8 cellular contexts compared by ENCODE assay signal in the genomic region with DNA sequence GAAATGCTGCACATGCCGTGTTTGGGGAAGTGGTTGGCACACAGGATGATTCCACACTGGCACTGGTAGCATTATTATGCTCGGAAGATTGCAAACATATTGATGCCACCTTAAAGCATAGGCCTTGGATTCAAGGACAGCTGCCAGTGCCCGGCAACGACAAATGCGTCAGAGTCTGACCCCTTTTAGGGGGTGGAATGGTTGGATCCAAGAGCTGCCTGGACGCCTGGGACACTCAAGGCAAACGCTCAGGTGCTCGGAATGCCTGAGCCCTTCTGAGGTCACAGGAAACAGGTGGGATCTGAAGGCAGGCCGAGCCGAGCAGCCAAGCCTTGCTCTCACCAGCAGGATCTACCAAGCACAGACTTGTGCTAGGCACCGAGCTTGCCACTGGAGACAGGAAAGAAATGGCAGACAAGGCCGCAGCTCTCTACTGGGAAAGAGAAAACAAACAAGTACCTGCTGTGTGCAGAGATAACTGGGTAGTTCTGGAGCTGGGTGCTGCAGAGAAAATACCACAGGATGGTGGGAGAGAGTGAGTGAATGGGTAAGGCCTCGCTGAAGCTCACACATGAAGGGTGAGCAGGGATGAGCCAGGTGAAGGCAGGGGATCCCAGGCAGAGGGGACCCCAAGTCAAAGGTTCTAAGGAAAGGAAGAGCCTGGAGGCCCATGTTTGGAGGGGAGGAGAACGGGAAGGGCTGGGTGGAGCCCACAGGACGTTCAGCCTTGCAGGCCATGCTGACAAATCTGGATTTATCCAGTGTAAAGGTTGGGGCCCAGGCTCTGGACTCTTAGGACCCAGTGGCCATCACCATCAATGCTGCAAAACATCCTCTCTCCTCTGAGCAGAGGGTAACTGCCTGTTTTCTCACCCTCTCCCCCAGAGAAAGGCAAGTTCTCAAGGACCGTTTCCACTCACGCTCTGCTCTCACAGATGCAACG. TPM values are rescaled to one million over a fixed set of nuclear protein-coding genes. Genes with fewer than 3 reads are reported as not detected.
A peak's percentile ranks its signal among the peaks of the same experiment; 100 is the strongest.
DNase-seq lines count a peak whose midpoint lies in the region; ATAC-seq and TF ChIP-seq lines count a peak whose summit lies in the region.

No MANE protein-coding gene starts in this region.

- H3K4me3 Mint-ChIP-seq in activated B cell treated with CpG ODN at 0.5 μM for 24 hours, result no peak overlapping the region

- H3K36me3 Mint-ChIP-seq in activated B cell treated with CpG ODN at 0.5 μM for 24 hours (ENCODE audit: low read depth), result peaks cover 45% of the 10 kb centered on the region

- CTCF ChIA-PET in activated B cell treated with CpG ODN at 0.5 μM for 24 hours (lab: Charles Lee), result interaction anchor here (0.7 to 3.5 kb wide), 15 partner anchors 11 to 278 kb away, joined by 3 to 24 read pairs (median 5); partner anchors contain the start of genes NDUFA11 and RANBP3

- 40% methylated on average over 18 of the region's 18 CpGs for WGBS in right cardiac atrium
- WGBS in smooth muscle cell (ENCODE audit: low lambda C conversion rate), result 76% methylated on average over 18 of the region's 18 CpGs

- TF ChIP-seq CTCF in activated B cell treated with CpG ODN at 0.5 μM for 24 hours (IDR thresholded peaks at IDR 0.05), result no peak
- TF ChIP-seq CTCF in smooth muscle cell (IDR thresholded peaks at IDR 0.05; ENCODE audit: borderline replicate concordance, insufficient read depth, poor library complexity, severe bottlenecking), result no peak

- peaks cover 96% of the 10 kb centered on the region for H3K79me2 ChIP-seq in smooth muscle cell (ENCODE audit: low read depth)

- no peaks in the 10 kb centered on the region for H3K9me3 Mint-ChIP-seq in activated B cell treated with CpG ODN at 0.5 μM for 24 hours

- H3F3A ChIP-seq in smooth muscle cell (ENCODE audit: low read depth), result peaks cover 9% of the 10 kb centered on the region

- H3K4me1 Mint-ChIP-seq in activated B cell treated with CpG ODN at 0.5 μM for 24 hours, result peaks cover 77% of the 10 kb centered on the region

- ATAC-seq in activated B cell treated with CpG ODN at 0.5 μM for 24 hours (ENCODE audit: low read depth) (no peak), right cardiac atrium (peak in 1 of 2 donors; percentile 23), HG02588 (IDR thresholded peaks at IDR 0.05; ENCODE audit: unreplicated experiment) (no peak), GM19324 (IDR thresholded peaks at IDR 0.05; ENCODE audit: low FRiP score, unreplicated experiment) (no peak)

- H3K27me3 ChIP-seq in HUES6 (ENCODE audit: control insufficient read depth, insufficient read depth, low read length) (no peaks in the 10 kb centered on the region), right cardiac atrium (ENCODE audit: control insufficient read depth, insufficient read depth) (no peaks in the 10 kb centered on the region), smooth muscle cell (ENCODE audit: low read depth) (no peaks in the 10 kb centered on the region)

- peaks cover 9% of the 10 kb centered on the region; the same call in 1 of the 2 replicates for H3K36me3 ChIP-seq in HUES6 (ENCODE audit: control insufficient read depth, insufficient read depth, low read length)
- H3K36me3 ChIP-seq in smooth muscle cell (ENCODE audit: low read depth), result no peaks in the 10 kb centered on the region

- H3K4me3 ChIP-seq in HUES6 (ENCODE audit: low read depth, low read length), result no peak overlapping the region
- H3K4me3 ChIP-seq in right cardiac atrium (ENCODE audit: low read length), result no peak overlapping the region
- H3K4me3 ChIP-seq in smooth muscle cell, result no peak overlapping the region

- no peak overlapping the region for H3K9ac ChIP-seq in HUES6 (ENCODE audit: low read length)
- H3K9ac ChIP-seq in smooth muscle cell (ENCODE audit: low read depth), result no peak overlapping the region

- POLR2A ChIA-PET in activated B cell treated with CpG ODN at 0.5 μM for 24 hours (lab: Charles Lee), result interaction anchor here (1.6 kb wide), 1 partner anchor 9 kb away, joined by 7 read pairs; the partner anchor contains the start of gene RANBP3

- H3K9me3 ChIP-seq in HUES6 (ENCODE audit: control insufficient read depth, insufficient read depth, low read depth, low read length) (no peaks in the 10 kb centered on the region), right cardiac atrium (ENCODE audit: control insufficient read depth, low read length) (no peaks in the 10 kb centered on the region), smooth muscle cell (replicated peaks; ENCODE audit: low read depth) (no peaks in the 10 kb centered on the region)

- peaks cover 100% of the 10 kb centered on the region for H4K20me1 ChIP-seq in smooth muscle cell (ENCODE audit: low read depth)

- no peak overlapping the region for H2AFZ ChIP-seq in smooth muscle cell (ENCODE audit: low read depth)

- H3K4me1 ChIP-seq in HUES6 (ENCODE audit: control insufficient read depth, insufficient read depth, low read length) (peaks cover 29% of the 10 kb centered on the region), right cardiac atrium (ENCODE audit: control insufficient read depth, insufficient read depth, low read length) (peaks cover 34% of the 10 kb centered on the region), smooth muscle cell (ENCODE audit: low read depth) (no peaks in the 10 kb centered on the region)

- intact Hi-C loops in activated B cell treated with CpG ODN at 0.5 μM for 24 hours (cut with micrococcal nuclease), result loop anchor here (1.0 kb wide), 2 partner anchors 19 to 54 kb away; no protein-coding TSS in a partner anchor
- intact Hi-C loops in right cardiac atrium (cut with DNase I), result no loop called here

- no peak overlapping the region for H3K4me2 ChIP-seq in smooth muscle cell

- 0 out of 2 replicates have a peak overlapping the region, but pooled peaks have one; percentile 7 for H3K27ac ChIP-seq in HUES6 (ENCODE audit: low read depth, low read length)
- peak overlapping the region; percentile 49 for H3K27ac ChIP-seq in right cardiac atrium (ENCODE audit: low read length)
- peak overlapping the region; percentile 54 for H3K27ac ChIP-seq in smooth muscle cell (ENCODE audit: low read depth)

- H3K27me3 Mint-ChIP-seq in activated B cell treated with CpG ODN at 0.5 μM for 24 hours, result no peaks in the 10 kb centered on the region

- DNase-seq in activated B cell treated with CpG ODN at 0.5 μM for 24 hours (no peak), right cardiac atrium (peak in 1 of 3 donors; percentile 44), smooth muscle cell (lab: John Stamatoyannopoulos, UW; ENCODE audit: unreplicated experiment) (no peak), medulla oblongata (ENCODE audit: extremely low spot score) (no peak)
- DNase-seq in stimulated activated CD4-positive, alpha-beta T cell treated with anti-CD3 and anti-CD28 coated beads, Interleukin-2, amount 100 ng/mL, for 24 hours, result no peak

- H3K27ac Mint-ChIP-seq in activated B cell treated with CpG ODN at 0.5 μM for 24 hours, result peak overlapping the region; percentile 73

RNA-seq across cellular contexts. Expression of gene RANBP3, which starts 9.2 kb away (rescaled TPM):
- total RNA-seq in activated B cell treated with CpG ODN at 0.5 μM for 24 hours (77.0 and 98.5 TPM in 2 replicates), right cardiac atrium (10 to 100 TPM; 54.8 to 73.8 (median 67.7) TPM), smooth muscle cell (45.3 and 65.8 TPM in 2 replicates)
- polyA plus RNA-seq in right cardiac atrium (49.6 TPM), smooth muscle cell (11.7 and 13.4 TPM in 2 replicates)

RNA-seq across cellular contexts. Expression of gene CAPS, which starts 54.6 kb away (rescaled TPM):
- 15.9 and 21.6 TPM in 2 replicates for total RNA-seq in activated B cell treated with CpG ODN at 0.5 μM for 24 hours
- total RNA-seq in right cardiac atrium, result 10 to 100 TPM in 2 of 4 donors, 1 to 10 TPM in 2; 8.9 to 14.2 (median 9.9) TPM
- polyA plus RNA-seq in right cardiac atrium, result 7.1 TPM
- total RNA-seq in smooth muscle cell, result 4.6 and 17.3 TPM in 2 replicates
- 5.1 and 13.0 TPM in 2 replicates for polyA plus RNA-seq in smooth muscle cell
